8 cellular contexts compared by ENCODE assay signal in genomic region chr1:229558460-229559335, GRCh38. TPM values are rescaled to one million over a fixed set of nuclear protein-coding genes. Genes with fewer than 3 reads are reported as not detected.
A peak's percentile ranks its signal among the peaks of the same experiment; 100 is the strongest.
DNase-seq lines count a peak whose midpoint lies in the region; ATAC-seq and TF ChIP-seq lines count a peak whose summit lies in the region.

ABCB10 (minus strand) TSS chr1:229558707; CDS start chr1:229558652, 55 bp downstream.

- no peaks in the 10 kb centered on the region for H3K4me1 ChIP-seq in RWPE2 (ENCODE audit: insufficient read depth, poor library complexity, severe bottlenecking)

- H3K9me3 Mint-ChIP-seq in activated T-helper 2 cell treated with anti-CD3 and anti-CD28 coated beads, Interferon-gamma antibody, Interleukin-2, Interleukin-4, amounts not matched to agents 10 μg/mL and 5 μg/mL and 100 μg/mL, durations not matched to agents 14 hours and 24 hours and 36 hours: no peaks in the 10 kb centered on the region
- H3K9me3 Mint-ChIP-seq in natural killer cell treated with Interleukin-12 subunit alpha and Interleukin-12 subunit beta and Interleukin-15 and Interleukin-18, amount 100 ng/mL, for 72 hours: no peaks in the 10 kb centered on the region

- H3K27me3 ChIP-seq in RWPE2 (ENCODE audit: insufficient read depth, poor library complexity, severe bottlenecking): no peaks in the 10 kb centered on the region

- H3K27ac ChIP-seq in RWPE2 (ENCODE audit: poor library complexity, severe bottlenecking): peak within 1 kb of the TSS; percentile 52

- H3K9me3 ChIP-seq in RWPE2 (ENCODE audit: severe bottlenecking): no peaks in the 10 kb centered on the region

- H3K27ac Mint-ChIP-seq in activated T-helper 2 cell treated with anti-CD3 and anti-CD28 coated beads, Interferon-gamma antibody, Interleukin-2, Interleukin-4, amounts not matched to agents 10 μg/mL and 5 μg/mL and 100 μg/mL, durations not matched to agents 14 hours and 24 hours and 36 hours: peak within 1 kb of the TSS; percentile 80
- H3K27ac Mint-ChIP-seq in natural killer cell treated with Interleukin-12 subunit alpha and Interleukin-12 subunit beta and Interleukin-15 and Interleukin-18, amount 100 ng/mL, for 72 hours: peak within 1 kb of the TSS; percentile 81 to 88

- H3K36me3 ChIP-seq in RWPE2 (ENCODE audit: low read depth): no peaks in the 10 kb centered on the region

- TF ChIP-seq CTCF in LNCAP (IDR thresholded peaks at IDR 0.05) (peak; percentile 95), RWPE2 (IDR thresholded peaks at IDR 0.05; ENCODE audit: poor library complexity, severe bottlenecking) (peak; percentile 58)

- intact Hi-C loops in activated T-helper 2 cell treated with anti-CD3 and anti-CD28 coated beads, Interferon-gamma antibody, Interleukin-2, Interleukin-4, amounts not matched to agents 10 μg/mL and 5 μg/mL and 100 μg/mL, durations not matched to agents 14 hours and 24 hours and 36 hours (cut with micrococcal nuclease): loop anchor here (1.0 to 5.0 kb wide), 5 partner anchors 50 to 1084 kb away; partner anchors contain the start of genes CCSAP, COG2, NUP133 and TAF5L

- ATAC-seq in RWPE2 (ENCODE audit: low read depth): peak; percentile 86
- ATAC-seq in natural killer cell treated with Interleukin-12 subunit alpha and Interleukin-12 subunit beta and Interleukin-15 and Interleukin-18, amount 100 ng/mL, for 72 hours: peak; percentile 89 to 91
- ATAC-seq in stimulated activated naive CD8-positive, alpha-beta T cell treated with anti-CD3 and anti-CD28 coated beads, Interleukin-15, Interleukin-2, amounts not matched to agents 100 U/mL and 50 U/mL, for 24 hours: peak; percentile 95

- peaks cover 34% of the 10 kb centered on the region for H3K4me1 Mint-ChIP-seq in activated T-helper 2 cell treated with anti-CD3 and anti-CD28 coated beads, Interferon-gamma antibody, Interleukin-2, Interleukin-4, amounts not matched to agents 10 μg/mL and 5 μg/mL and 100 μg/mL, durations not matched to agents 14 hours and 24 hours and 36 hours (ENCODE audit: low read depth)
- peaks cover 32 to 39% of the 10 kb centered on the region in 2 donors for H3K4me1 Mint-ChIP-seq in natural killer cell treated with Interleukin-12 subunit alpha and Interleukin-12 subunit beta and Interleukin-15 and Interleukin-18, amount 100 ng/mL, for 72 hours (ENCODE audit: low read depth in 2 of 2)

- peak within 1 kb of the TSS; percentile 95 for H3K4me3 ChIP-seq in RWPE2 (ENCODE audit: severe bottlenecking)

- peaks cover 21% of the 10 kb centered on the region for H3K36me3 Mint-ChIP-seq in activated T-helper 2 cell treated with anti-CD3 and anti-CD28 coated beads, Interferon-gamma antibody, Interleukin-2, Interleukin-4, amounts not matched to agents 10 μg/mL and 5 μg/mL and 100 μg/mL, durations not matched to agents 14 hours and 24 hours and 36 hours (ENCODE audit: low read depth)
- no peaks in the 10 kb centered on the region for H3K36me3 Mint-ChIP-seq in natural killer cell treated with Interleukin-12 subunit alpha and Interleukin-12 subunit beta and Interleukin-15 and Interleukin-18, amount 100 ng/mL, for 72 hours

- H3K27me3 Mint-ChIP-seq in activated T-helper 2 cell treated with anti-CD3 and anti-CD28 coated beads, Interferon-gamma antibody, Interleukin-2, Interleukin-4, amounts not matched to agents 10 μg/mL and 5 μg/mL and 100 μg/mL, durations not matched to agents 14 hours and 24 hours and 36 hours (ENCODE audit: low read depth): no peaks in the 10 kb centered on the region
- no peaks in the 10 kb centered on the region for H3K27me3 Mint-ChIP-seq in natural killer cell treated with Interleukin-12 subunit alpha and Interleukin-12 subunit beta and Interleukin-15 and Interleukin-18, amount 100 ng/mL, for 72 hours

- H3K4me3 Mint-ChIP-seq in activated T-helper 2 cell treated with anti-CD3 and anti-CD28 coated beads, Interferon-gamma antibody, Interleukin-2, Interleukin-4, amounts not matched to agents 10 μg/mL and 5 μg/mL and 100 μg/mL, durations not matched to agents 14 hours and 24 hours and 36 hours (ENCODE audit: low read depth): peak within 1 kb of the TSS; percentile 87
- peak within 1 kb of the TSS; percentile 92 for H3K4me3 Mint-ChIP-seq in natural killer cell treated with Interleukin-12 subunit alpha and Interleukin-12 subunit beta and Interleukin-15 and Interleukin-18, amount 100 ng/mL, for 72 hours

- DNase-seq in ELR (ENCODE audit: low read depth) (peak; percentile 97), GOT3 (lab: John Stamatoyannopoulos, UW) (peak; percentile 99), RWPE2 (ENCODE audit: low spot score) (peak; percentile 75), fibroblast of peridontal ligament (ENCODE audit: extremely low read depth) (peak; percentile 95)
- peak; percentile 82 for DNase-seq in activated T-helper 2 cell treated with anti-CD3 and anti-CD28 coated beads, Interferon-gamma antibody, Interleukin-2, Interleukin-4, amounts not matched to agents 10 μg/mL and 5 μg/mL and 100 μg/mL, durations not matched to agents 14 hours and 24 hours and 36 hours (ENCODE audit: low spot score)
- peak; percentile 93 for DNase-seq in natural killer cell treated with Interleukin-12 subunit alpha and Interleukin-12 subunit beta and Interleukin-15 and Interleukin-18, amount 100 ng/mL, for 72 hours (ENCODE audit: low spot score)
- DNase-seq in stimulated activated naive CD8-positive, alpha-beta T cell treated with anti-CD3 and anti-CD28 coated beads, Interleukin-15, Interleukin-2, amounts not matched to agents 100 U/mL and 50 U/mL, for 24 hours: peak; percentile 96

RNA-seq across cellular contexts. Expression of gene ABCB10, which starts in this region (rescaled TPM):
- 40.1 and 42.7 TPM in 2 replicates for total RNA-seq in activated T-helper 2 cell treated with anti-CD3 and anti-CD28 coated beads, Interferon-gamma antibody, Interleukin-2, Interleukin-4, amounts not matched to agents 10 μg/mL and 5 μg/mL and 100 μg/mL, durations not matched to agents 14 hours and 24 hours and 36 hours
- total RNA-seq in natural killer cell treated with Interleukin-12 subunit alpha and Interleukin-12 subunit beta and Interleukin-15 and Interleukin-18, amount 100 ng/mL, for 72 hours: 10 to 100 TPM; 25.7 to 39.0 TPM

Comparison
In these comparisons a context has a peak if more than half of its experiments do, and no peak if none do; other contexts are left out.
1. Peak in every context shown above with its lines: DNase-seq, ATAC-seq, H3K4me3 ChIP-seq and H3K27ac ChIP-seq.